ENCODE assay signal across 11 cellular contexts in genomic region chr1:5794279-5794678, GRCh38.
"Had no signal": no experiment of that assay in that cellular context is flagged by ENCODE, and none has a peak within 500 bp of the region (broad histone marks: within the 10 kb centered on the region; RNA-seq: fewer than 3 reads in every experiment).

No MANE protein-coding gene starts in this region.

- H3K4me3 Mint-ChIP-seq: GM23338, H9, HFFc6 had no signal

- H2AFZ ChIP-seq: GM23248, GM23338 had no signal

- H3K9me3 ChIP-seq: HAP-1 had no signal

- H3K4me3 ChIP-seq: GM23248, GM23338, HAP-1 had no signal

- H3K4me2 ChIP-seq: GM23338 had no signal

- H3K36me3 ChIP-seq: HAP-1 had no signal

- ATAC-seq: GM23338, HCT116 had no signal

- H3K9ac ChIP-seq: GM23248 had no signal

- H3K27ac Mint-ChIP-seq: GM23338, H9, HFFc6 had no signal

- H3K27ac ChIP-seq: GM23248 had no signal

- FAIRE-seq: H1, H54 had no signal

- DNase-seq: GM23248, GOT3, H7, H9, HCEC 1CT, HFFc6 had no signal

- H3K4me1 ChIP-seq: HAP-1 had no signal
